In the genomic region with DNA sequence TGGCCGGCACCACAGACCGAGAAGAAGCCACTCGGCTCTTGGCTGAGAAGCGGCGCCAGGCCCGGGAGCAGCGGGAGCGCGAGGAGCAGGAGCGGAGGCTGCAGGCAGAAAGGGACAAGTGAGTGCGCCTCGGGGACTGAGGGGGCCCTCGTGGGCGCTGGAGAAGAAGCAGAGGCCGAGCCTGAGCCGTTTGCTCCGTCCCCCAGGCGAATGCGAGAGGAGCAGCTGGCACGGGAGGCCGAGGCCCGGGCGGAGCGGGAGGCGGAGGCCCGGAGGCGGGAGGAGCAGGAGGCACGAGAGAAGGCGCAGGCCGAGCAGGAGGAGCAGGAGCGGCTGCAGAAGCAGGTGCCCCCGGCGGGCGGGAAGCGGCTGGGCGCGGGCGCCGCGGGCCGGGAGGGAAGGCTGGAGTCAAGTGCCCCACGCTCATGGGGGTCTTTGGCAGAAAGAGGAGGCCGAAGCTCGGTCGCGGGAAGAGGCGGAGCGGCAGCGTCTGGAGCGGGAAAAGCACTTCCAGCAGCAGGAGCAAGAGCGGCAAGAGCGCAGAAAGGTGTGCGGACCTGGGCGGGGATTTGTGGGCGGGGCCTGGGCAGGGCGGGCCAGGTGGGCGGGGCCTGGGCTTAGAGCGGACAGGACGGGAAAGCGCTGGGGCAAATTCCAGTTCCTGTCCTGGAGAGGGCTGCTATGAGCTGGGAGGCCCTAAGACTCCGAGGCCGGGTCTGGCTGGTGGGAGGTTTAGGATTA, we compare ENCODE assay signal across 14 cellular contexts. TPM values are rescaled to one million over a fixed set of nuclear protein-coding genes. Genes with fewer than 3 reads are reported as not detected.
A peak's percentile ranks its signal among the peaks of the same experiment; 100 is the strongest.
DNase-seq lines count a peak whose midpoint lies in the region; ATAC-seq lines count a peak whose summit lies in the region.
"Had no signal": no experiment of that assay in that cellular context is flagged by ENCODE, and none has a peak within 500 bp of the region (broad histone marks: within the 10 kb centered on the region; RNA-seq: fewer than 3 reads in every experiment).

No MANE protein-coding gene starts in this region.

- H3K27ac ChIP-seq in caudate nucleus (ENCODE audit: low read depth, low read length): peak overlapping the region; percentile 26
- no peak overlapping the region for H3K27ac ChIP-seq in trophoblast cell (ENCODE audit: low read depth, low read length)

- ATAC-seq in HG03342 (IDR thresholded peaks at IDR 0.05; ENCODE audit: unreplicated experiment) (no peak), GM18520 (IDR thresholded peaks at IDR 0.05; ENCODE audit: unreplicated experiment) (no peak), HG03571 (IDR thresholded peaks at IDR 0.05; ENCODE audit: unreplicated experiment) (no peak)
- ATAC-seq: activated CD8-positive, alpha-beta T cell treated with anti-CD3 and anti-CD28 coated beads, Interleukin-2, amount 10 ng/mL, durations not matched to agents 7 days and 5 days had no signal

- no peak overlapping the region for H3K4me2 ChIP-seq in trophoblast cell (ENCODE audit: low read length)

- H4K12ac ChIP-seq in trophoblast cell (ENCODE audit: low read depth, low read length): no peak overlapping the region

- H2BK12ac ChIP-seq in trophoblast cell (ENCODE audit: low read length): no peak overlapping the region

- H3K36me3 ChIP-seq in H7 (replicated peaks; ENCODE audit: control insufficient read depth, insufficient read depth, low read length) (peaks cover 10% of the 10 kb centered on the region), trophoblast cell (ENCODE audit: control insufficient read depth in 1 of 2, insufficient read depth in 2 of 2, low read length in 2 of 2) (peaks cover 78 to 80% of the 10 kb centered on the region in 2 experiments)

- H4K8ac ChIP-seq in trophoblast cell (ENCODE audit: low read depth, low read length): no peak overlapping the region

- H3K23ac ChIP-seq in trophoblast cell (ENCODE audit: low read length): no peak overlapping the region

- peaks cover 4 to 6% of the 10 kb centered on the region in 2 experiments for H3K4me1 ChIP-seq in trophoblast cell (ENCODE audit: control insufficient read depth in 1 of 2, insufficient read depth in 2 of 2, low read length in 2 of 2)

- H3K4ac ChIP-seq in trophoblast cell (ENCODE audit: low read depth, low read length): no peak overlapping the region

- H4K91ac ChIP-seq in trophoblast cell (ENCODE audit: low read depth, low read length): no peak overlapping the region

- no peak overlapping the region for H2BK5ac ChIP-seq in trophoblast cell (ENCODE audit: low read depth, low read length, poor library complexity)

- H3K4me3 ChIP-seq in H7 (ENCODE audit: insufficient read depth, low read depth, low read length) (peak overlapping the region; percentile 60), iPS-11a (ENCODE audit: low read depth, low read length) (peak overlapping the region; percentile 34), trophoblast cell (ENCODE audit: low read depth, low read length) (no peak overlapping the region)

- no peak overlapping the region for H3K14ac ChIP-seq in trophoblast cell (ENCODE audit: low read length)

- no peaks in the 10 kb centered on the region for H3K79me2 ChIP-seq in trophoblast cell (ENCODE audit: control insufficient read depth, insufficient read depth, low read length, poor library complexity)

- no peaks in the 10 kb centered on the region for H3K79me1 ChIP-seq in trophoblast cell (ENCODE audit: low read length)

- H2BK120ac ChIP-seq in trophoblast cell (ENCODE audit: insufficient read depth, low read length, poor library complexity): no peak overlapping the region

- H3K18ac ChIP-seq in trophoblast cell (ENCODE audit: low read length): no peak overlapping the region

- no peak overlapping the region for H2AFZ ChIP-seq in trophoblast cell (ENCODE audit: insufficient read depth, low read length, poor library complexity)

- H3K27me3 ChIP-seq in H7 (ENCODE audit: control insufficient read depth, insufficient read depth, low read length) (no peaks in the 10 kb centered on the region; the same call in 1 of the 2 replicates), trophoblast cell (ENCODE audit: insufficient read depth, low read length) (no peaks in the 10 kb centered on the region)

- no peak overlapping the region for H3K9ac ChIP-seq in trophoblast cell (ENCODE audit: low read length)

- DNase-seq in H7 (peak; percentile 98), caudate nucleus (lab: John Stamatoyannopoulos, UW) (no peak), trophoblast cell (peak; percentile 33 to 56), SW480 (ENCODE audit: low spot score) (no peak)
- DNase-seq: activated CD8-positive, alpha-beta T cell treated with anti-CD3 and anti-CD28 coated beads, Interleukin-2, amount 10 ng/mL, durations not matched to agents 7 days and 5 days; activated naive CD4-positive, alpha-beta T cell treated with anti-CD3 and anti-CD28 coated beads for 36 hours; AML-193; NCI-H1436; NK-92 treated with Interleukin-12 subunit alpha and Interleukin-12 subunit beta, amount 100 ng/mL, for 24 hours had no signal

- no peaks in the 10 kb centered on the region for H3K9me3 ChIP-seq in trophoblast cell (ENCODE audit: insufficient read depth, low read depth, low read length)

- no CpG with 5 or more reads among the region's 62 CpGs for WGBS in trophoblast cell (ENCODE audit: extremely low coverage, insufficient coverage, insufficient read length)

- no peak overlapping the region for H2AK5ac ChIP-seq in trophoblast cell (ENCODE audit: low read length)

RNA-seq across cellular contexts. Expression of a gene that starts 22.7 kb away (rescaled TPM):
- 146 TPM in 2 replicates for total RNA-seq in H7 (2014; rRNA removed; shearing (Covaris generic))
- polyA plus RNA-seq in trophoblast cell (2013): 96.6 and 97.6 TPM in 2 replicates

RNA-seq across cellular contexts. Expression of a gene that starts 29.4 kb away (rescaled TPM):
- 97.3 and 111 TPM in 2 replicates for total RNA-seq in H7 (2014; rRNA removed; shearing (Covaris generic))
- polyA plus RNA-seq in trophoblast cell (2013): 62.9 and 66.9 TPM in 2 replicates

RNA-seq across cellular contexts. Expression of a gene that starts 45.6 kb away (rescaled TPM):
- 82.7 and 90.7 TPM in 2 replicates for total RNA-seq in H7 (2014; rRNA removed; shearing (Covaris generic))
- 95.1 and 102 TPM in 2 replicates for polyA plus RNA-seq in trophoblast cell (2013)

RNA-seq across cellular contexts. Expression of a gene that starts 53.6 kb away (rescaled TPM):
- 1.6 TPM in 2 replicates for total RNA-seq in H7 (2014; rRNA removed; shearing (Covaris generic))
- 0.25 and 0.27 TPM in 2 replicates for polyA plus RNA-seq in trophoblast cell (2013)
- total RNA-seq: T-helper 2 cell treated with Interferon-gamma antibody and Interleukin-4, amounts not matched to agents 100 ng/mL and 5 ng/mL, for 36 hours had no signal

Comparison
In these comparisons a context has a peak if more than half of its experiments do, and no peak if none do; other contexts are left out.
1. DNase-seq: peak in H7 (single experiment) and trophoblast cell (2 of 2); none in caudate nucleus (0 of 61) and SW480 (single experiment).